Comparison of ENCODE assay signal across 12 cellular contexts in the genomic region with DNA sequence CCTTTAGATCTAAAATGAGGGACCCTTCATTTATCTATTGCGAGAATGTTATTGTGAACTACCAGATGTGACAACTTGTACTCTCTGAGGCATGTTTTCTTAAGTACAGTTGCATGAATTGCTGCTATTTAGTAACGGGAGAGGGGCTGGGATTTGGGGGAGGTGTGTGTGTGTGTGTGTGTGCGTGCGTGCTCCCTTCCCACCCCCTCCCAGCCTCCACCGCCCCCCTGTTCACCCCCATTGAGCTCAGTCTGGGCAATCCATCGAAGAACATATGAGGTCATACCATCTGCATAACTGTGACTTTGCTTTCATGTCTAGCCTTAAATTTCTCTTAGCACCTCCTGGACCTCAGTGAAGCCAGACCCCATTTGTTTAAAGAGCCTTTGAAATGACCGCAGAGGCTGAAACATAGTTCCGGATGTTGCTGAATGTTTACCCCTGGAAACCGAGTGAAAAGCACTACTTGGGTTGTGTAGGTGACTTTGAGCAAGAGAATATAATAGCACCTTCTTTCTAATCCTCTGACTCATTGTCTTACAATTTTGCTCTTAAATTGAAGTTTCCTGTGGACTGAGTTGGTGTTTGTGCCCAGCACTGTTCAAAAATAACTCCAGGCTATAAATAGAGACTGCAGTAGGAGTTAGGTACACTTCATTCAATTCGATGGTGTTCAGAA.
DNase-seq lines count a peak whose midpoint lies in the region; ATAC-seq, FAIRE-seq and TF ChIP-seq lines count a peak whose summit lies in the region.
"Had no signal": no experiment of that assay in that cellular context is flagged by ENCODE, and none has a peak within 500 bp of the region (broad histone marks: within the 10 kb centered on the region; RNA-seq: fewer than 3 reads in every experiment).

No MANE protein-coding gene starts in this region.

- H3K9me3 ChIP-seq in endothelial cell of umbilical vein (replicated peaks; ENCODE audit: control insufficient read depth, insufficient read depth, low read length) = no peaks in the 10 kb centered on the region
- H3K9me3 ChIP-seq: BLaER1 treated with 17β-estradiol and CSF1 and Interleukin-3, amounts not matched to agents 10 nM and 100 nM; ovary had no signal

- dilution Hi-C loops in endothelial cell of umbilical vein (cut with MboI; ENCODE audit: extremely low pct_ligation_motif_present, low sequenced_read_pairs) = no loop called here

- H3K4me3 Mint-ChIP-seq in nephron progenitor cell = no peak overlapping the region

- H3K27me3 ChIP-seq in ACC112 (ENCODE audit: insufficient read depth, low read length) (no peaks in the 10 kb centered on the region), endothelial cell of umbilical vein (ENCODE audit: control insufficient read depth in 2 of 2, insufficient read depth in 2 of 2, low read length in 2 of 2) (no peaks in the 10 kb centered on the region)
- H3K27me3 ChIP-seq: BLaER1 treated with 17β-estradiol and CSF1 and Interleukin-3, amounts not matched to agents 10 nM and 100 nM; ovary had no signal

- H3K27ac ChIP-seq in ACC112 (ENCODE audit: low read depth, low read length) (peak overlapping the region; percentile 8; the same call in 1 of the 2 replicates), endothelial cell of umbilical vein (ENCODE audit: insufficient read depth, low read depth, low read length) (peak overlapping the region; percentile 92)
- H3K27ac ChIP-seq: BLaER1 treated with 17β-estradiol and CSF1 and Interleukin-3, amounts not matched to agents 10 nM and 100 nM; ovary had no signal

- DNase-seq in M059J (ENCODE audit: low read depth) (peak; percentile 99), endothelial cell of umbilical vein (ENCODE audit: low read depth, low spot score) (peak; percentile 83), nephron progenitor cell (no peak), NCI-H1436 treated with DMSO at 0.1 percent for 48 hours (lab: John Stamatoyannopoulos, UW) (no peak)
- DNase-seq in activated CD8-positive, alpha-beta memory T cell treated with anti-CD3 and anti-CD28 coated beads, Interleukin-2, amount 50 U/mL, for 48 hours = no peak
- DNase-seq: ovary had no signal

- H3K9me1 ChIP-seq in endothelial cell of umbilical vein (replicated peaks; ENCODE audit: control insufficient read depth, extremely low read depth, insufficient read depth, low read length) = no peaks in the 10 kb centered on the region

- H3K4me2 ChIP-seq in endothelial cell of umbilical vein (ENCODE audit: insufficient read depth, low read length) = peak overlapping the region; percentile 72
- H3K4me2 ChIP-seq: BLaER1 treated with 17β-estradiol and CSF1 and Interleukin-3, amounts not matched to agents 10 nM and 100 nM had no signal

- peak; percentile 96 for FAIRE-seq in endothelial cell of umbilical vein (lab: Jason Lieb, UNC)
- FAIRE-seq: colon, K562 had no signal

- CTCF ChIA-PET in endothelial cell of umbilical vein (lab: Charles Lee) = no interaction called here

- no peak overlapping the region for H3K4me3 ChIP-seq in ACC112 (ENCODE audit: low read depth, low read length)
- H3K4me3 ChIP-seq in endothelial cell of umbilical vein (replicated peaks in 1 of 3; ENCODE audit: insufficient read depth in 1 of 3, low read depth in 1 of 3, low read length in 3 of 3) = peak overlapping the region in 1 of 3 experiments; percentile 41
- H3K4me3 ChIP-seq: BLaER1 treated with 17β-estradiol and CSF1 and Interleukin-3, amounts not matched to agents 10 nM and 100 nM; K562; ovary had no signal

- H3K9me3 Mint-ChIP-seq in nephron progenitor cell = no peaks in the 10 kb centered on the region

- H3K36me3 Mint-ChIP-seq in nephron progenitor cell (ENCODE audit: low read depth) = peaks cover 74% of the 10 kb centered on the region

- ATAC-seq in HG03378 (IDR thresholded peaks at IDR 0.05; ENCODE audit: unreplicated experiment) = no peak
- no peak for ATAC-seq in HG02588 (IDR thresholded peaks at IDR 0.05; ENCODE audit: unreplicated experiment)
- ATAC-seq: K562 had no signal

- no peaks in the 10 kb centered on the region for H3K27me3 Mint-ChIP-seq in nephron progenitor cell (ENCODE audit: low read depth, poor library complexity)

- no peaks in the 10 kb centered on the region for H4K20me1 ChIP-seq in endothelial cell of umbilical vein (replicated peaks; ENCODE audit: control insufficient read depth, extremely low read depth, insufficient read depth, low read length)

- TF ChIP-seq CTCF in endothelial cell of umbilical vein (IDR thresholded peaks at IDR 0.05; ENCODE audit: extremely low read depth in 1 of 2, insufficient read depth in 1 of 2, low read depth in 1 of 2, low read length in 2 of 2) = no peak
- TF ChIP-seq CTCF in nephron progenitor cell (IDR thresholded peaks at IDR 0.05) = no peak

- H3K27ac Mint-ChIP-seq in nephron progenitor cell = peak overlapping the region; percentile 73

- peak overlapping the region; percentile 79 for H3K9ac ChIP-seq in endothelial cell of umbilical vein (replicated peaks; ENCODE audit: extremely low read depth, insufficient read depth, low read length)
- H3K9ac ChIP-seq: BLaER1 treated with 17β-estradiol and CSF1 and Interleukin-3, amounts not matched to agents 10 nM and 100 nM had no signal

- H3K4me1 ChIP-seq in ACC112 (ENCODE audit: control insufficient read depth, insufficient read depth, low read length, unreplicated experiment) (peaks cover 16% of the 10 kb centered on the region), endothelial cell of umbilical vein (ENCODE audit: control insufficient read depth, extremely low read depth, insufficient read depth, low read length) (peaks cover 23% of the 10 kb centered on the region)

- H3K79me2 ChIP-seq in ACC112 (ENCODE audit: control insufficient read depth, insufficient read depth, low read length, unreplicated experiment) (no peaks in the 10 kb centered on the region), endothelial cell of umbilical vein (ENCODE audit: control insufficient read depth, insufficient read depth, low read length) (no peaks in the 10 kb centered on the region)

- peaks cover 24% of the 10 kb centered on the region for H3K4me1 Mint-ChIP-seq in nephron progenitor cell

- TF ChIP-seq POLR2A in endothelial cell of umbilical vein (IDR thresholded peaks at IDR 0.05; ENCODE audit: low read depth, low read length) = no peak

- intact Hi-C loops in endothelial cell of umbilical vein (cut with micrococcal nuclease) = loop anchor here (1.0 kb wide), 2 partner anchors 41 to 75 kb away; no protein-coding TSS in a partner anchor

- TSS peak; percentile 60 for BruUV-seq in endothelial cell of umbilical vein (replicated peaks; lab: Mats Ljungman, UMichigan)

- H2AFZ ChIP-seq in ACC112 (ENCODE audit: low read length, unreplicated experiment) = no peak overlapping the region
- no peak overlapping the region for H2AFZ ChIP-seq in endothelial cell of umbilical vein (ENCODE audit: low read depth, low read length)

- H3K36me3 ChIP-seq in ACC112 (ENCODE audit: insufficient read depth, low read length) (peaks cover 3% of the 10 kb centered on the region; the same call in 1 of the 2 replicates), endothelial cell of umbilical vein (ENCODE audit: control insufficient read depth in 2 of 2, extremely low read depth in 1 of 2, insufficient read depth in 2 of 2, low read length in 2 of 2) (peaks cover 6 to 7% of the 10 kb centered on the region in 2 experiments)
- H3K36me3 ChIP-seq: ovary had no signal

- POLR2A ChIA-PET in endothelial cell of umbilical vein (lab: Charles Lee) = no interaction called here

TF ChIP-seq in endothelial cell of umbilical vein, 7 proteins besides CTCF, POLR2A, EP300 and RAD21:
- TF ChIP-seq EZH2 (IDR thresholded peaks at IDR 0.05; ENCODE audit: borderline replicate concordance, low read depth, low read length, severe bottlenecking) (no peak), JUN (IDR thresholded peaks at IDR 0.05; ENCODE audit: borderline replicate concordance, insufficient read depth, insufficient read length, low read depth) (peak; percentile 84), FOS (IDR thresholded peaks at IDR 0.05; ENCODE audit: borderline replicate concordance, insufficient read depth, low read length) (peak; percentile 62)

Comparison
In these comparisons a context has a peak if more than half of its experiments do, and no peak if none do; other contexts are left out.
1. DNase-seq: peak in M059J (single experiment) and endothelial cell of umbilical vein (single experiment); none in nephron progenitor cell (single experiment), activated CD8-positive, alpha-beta memory T cell treated with anti-CD3 and anti-CD28 coated beads, Interleukin-2, amount 50 U/mL, for 48 hours (single experiment) and NCI-H1436 treated with DMSO at 0.1 percent for 48 hours (single experiment).